In the genomic region with DNA sequence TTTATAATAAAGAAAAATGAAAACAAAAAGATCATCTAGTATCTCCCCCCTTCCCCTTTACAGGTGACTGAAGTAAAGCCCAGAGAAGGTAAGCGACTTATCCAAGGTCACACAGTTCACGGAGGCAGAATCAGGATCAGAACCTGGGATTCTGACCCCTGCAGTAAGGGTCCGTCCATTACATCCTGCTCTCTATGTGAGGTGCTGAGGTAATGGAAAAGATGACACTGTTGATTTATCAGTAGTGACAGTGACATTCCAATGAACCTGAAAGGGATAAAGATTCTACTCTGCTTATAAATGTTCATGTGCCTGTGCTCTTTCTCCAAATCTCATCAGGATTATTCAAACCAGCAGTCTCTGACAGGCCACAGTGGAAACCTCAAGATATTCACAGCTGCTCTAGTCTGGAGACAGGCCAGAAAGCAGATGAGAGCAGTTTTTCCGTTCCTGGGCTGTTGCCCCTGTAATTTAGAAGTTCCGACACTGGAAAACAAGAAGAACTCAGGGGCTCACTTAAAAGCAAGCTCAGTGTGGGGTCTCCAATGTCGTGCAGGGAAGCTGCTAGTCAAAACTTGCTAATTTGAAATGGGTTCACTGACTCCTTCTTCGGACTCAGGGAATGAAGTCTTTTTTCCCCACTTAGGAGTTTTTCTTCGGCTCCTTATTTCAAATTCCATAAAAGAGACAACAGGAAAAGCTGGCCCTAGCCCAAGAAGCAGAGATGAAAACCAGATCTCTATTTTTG, we compare ENCODE assay signal across 8 cellular contexts.
DNase-seq lines count a peak whose midpoint lies in the region; ATAC-seq, FAIRE-seq and TF ChIP-seq lines count a peak whose summit lies in the region.

No MANE protein-coding gene starts in this region.

- peak overlapping the region; percentile 76 for H3K27ac Mint-ChIP-seq in neural progenitor cell

- no peaks in the 10 kb centered on the region for H3K36me3 Mint-ChIP-seq in neural progenitor cell

- H3K27me3 ChIP-seq in neural progenitor cell: no peaks in the 10 kb centered on the region

- no peak overlapping the region for H3K9ac ChIP-seq in neural progenitor cell

- H3F3A ChIP-seq in neural progenitor cell (ENCODE audit: low read depth): peaks cover 6% of the 10 kb centered on the region

- intact Hi-C loops in posterior cingulate gyrus (cut with DNase I): no loop called here

- H3K4me2 ChIP-seq in neural progenitor cell: peak overlapping the region; percentile 8

- no peaks in the 10 kb centered on the region for H3K79me2 ChIP-seq in neural progenitor cell (ENCODE audit: low read depth)

- ATAC-seq in GM19463 (IDR thresholded peaks at IDR 0.05; ENCODE audit: unreplicated experiment) (peak; percentile 27), HG03457 (IDR thresholded peaks at IDR 0.05; ENCODE audit: unreplicated experiment) (peak; percentile 17)

- CTCF ChIA-PET in RWPE1 (lab: Yijun Ruan, JAX): no interaction called here

- H3K4me1 Mint-ChIP-seq in neural progenitor cell: peaks cover 43% of the 10 kb centered on the region

- peaks cover 4% of the 10 kb centered on the region for H3K27me3 Mint-ChIP-seq in neural progenitor cell (ENCODE audit: insufficient read depth, low read depth)

- no peaks in the 10 kb centered on the region for H3K36me3 ChIP-seq in neural progenitor cell

- H4K20me1 ChIP-seq in neural progenitor cell (ENCODE audit: low read depth): no peaks in the 10 kb centered on the region

- peak; percentile 20 for DNase-seq in AG08396 (ENCODE audit: low spot score)
- peak; percentile 50 for DNase-seq in brain pericyte (ENCODE audit: low read depth, low spot score)
- DNase-seq in neural progenitor cell (ENCODE audit: low spot score): no peak
- DNase-seq in RCC 7860 (ENCODE audit: low spot score): no peak
- DNase-seq in RWPE1 (ENCODE audit: low spot score): no peak
- DNase-seq in posterior cingulate gyrus: no peak

- no peak for FAIRE-seq in RCC 7860 (lab: Jason Lieb, UNC)

- H3K4me3 Mint-ChIP-seq in neural progenitor cell: no peak overlapping the region

- no peaks in the 10 kb centered on the region for H3K9me3 Mint-ChIP-seq in neural progenitor cell

- H3K4me3 ChIP-seq in neural progenitor cell: no peak overlapping the region

- H3K4me1 ChIP-seq in neural progenitor cell: peaks cover 31% of the 10 kb centered on the region

- POLR2A ChIA-PET in RWPE1 (lab: Yijun Ruan, JAX; ENCODE audit: low non-redundant PET): no interaction called here

- H2AFZ ChIP-seq in neural progenitor cell (replicated peaks): no peak overlapping the region

- TF ChIP-seq CTCF in neural progenitor cell (IDR thresholded peaks at IDR 0.05) (no peak), RWPE1 (conservative IDR thresholded peaks at IDR 0.05; ENCODE audit: low read depth) (no peak)

- H3K9me3 ChIP-seq in neural progenitor cell (ENCODE audit: low read depth): no peaks in the 10 kb centered on the region

- no peak overlapping the region for H3K27ac ChIP-seq in neural progenitor cell
- H3K27ac ChIP-seq in RWPE1: no peak overlapping the region

Comparison
In these comparisons a context has a peak if more than half of its experiments do, and no peak if none do; other contexts are left out.
1. DNase-seq: peak in AG08396 (single experiment) and brain pericyte (single experiment); none in neural progenitor cell (single experiment), RCC 7860 (single experiment), RWPE1 (single experiment) and posterior cingulate gyrus (0 of 10).